8 cellular contexts compared by ENCODE assay signal in genomic region chr10:74177140-74177677, GRCh38. TPM values are rescaled to one million over a fixed set of nuclear protein-coding genes. Genes with fewer than 3 reads are reported as not detected.
DNase-seq lines count a peak whose midpoint lies in the region; ATAC-seq, FAIRE-seq and TF ChIP-seq lines count a peak whose summit lies in the region.

No MANE protein-coding gene starts in this region.

- H3K9me1 ChIP-seq in keratinocyte (ENCODE audit: control insufficient read depth, extremely low read depth, insufficient read depth, low read length), result no peaks in the 10 kb centered on the region

- H3K4me3 ChIP-seq in GM06990 (replicated peaks; ENCODE audit: low read depth, low read length) (peak overlapping the region; percentile 94), SU-DHL-6 (ENCODE audit: insufficient read depth, low read length, poor library complexity, severe bottlenecking) (peak overlapping the region; percentile 94), keratinocyte (ENCODE audit: control insufficient read depth in 2 of 3, extremely low read depth in 1 of 3, insufficient read depth in 2 of 3, low read depth in 1 of 3, low read length in 3 of 3) (peak overlapping the region; percentile 59 to 99 (median 86))

- dilution Hi-C loops in keratinocyte (cut with MboI; ENCODE audit: extremely low pct_ligation_motif_present, low sequenced_read_pairs), result no loop called here

- H3K9me3 Mint-ChIP-seq in brain, result no peaks in the 10 kb centered on the region

- H3K4me2 ChIP-seq in SU-DHL-6 (ENCODE audit: low read depth, low read length, poor library complexity, severe bottlenecking), result peak overlapping the region; percentile 70
- H3K4me2 ChIP-seq in keratinocyte (ENCODE audit: control insufficient read depth, extremely low read depth, insufficient read depth, low read depth, low read length), result peak overlapping the region; percentile 99

- H3K9me2 ChIP-seq in SU-DHL-6 (replicated peaks; ENCODE audit: insufficient read depth, low read length), result no peaks in the 10 kb centered on the region

- H2AFZ ChIP-seq in SU-DHL-6 (ENCODE audit: low read depth, low read length, severe bottlenecking), result peak overlapping the region; percentile 80
- H2AFZ ChIP-seq in keratinocyte (ENCODE audit: control insufficient read depth, low read length), result no peak overlapping the region

- H4K20me1 ChIP-seq in SU-DHL-6 (ENCODE audit: low read depth, low read length), result no peaks in the 10 kb centered on the region
- no peaks in the 10 kb centered on the region for H4K20me1 ChIP-seq in keratinocyte (ENCODE audit: control insufficient read depth, extremely low read depth, insufficient read depth, low read length)

- H3K36me3 Mint-ChIP-seq in brain, result no peaks in the 10 kb centered on the region

- H3K9ac ChIP-seq in SU-DHL-6 (ENCODE audit: low read length) (peak overlapping the region; percentile 85), keratinocyte (ENCODE audit: control insufficient read depth, extremely low read depth, insufficient read depth, low read length) (peak overlapping the region; percentile 99)

- peak overlapping the region; percentile 38 for H3K27ac ChIP-seq in SU-DHL-6 (ENCODE audit: low read depth, low read length)
- H3K27ac ChIP-seq in keratinocyte (ENCODE audit: control insufficient read depth, insufficient read depth, low read length), result peak overlapping the region; percentile 98

- H3K79me2 ChIP-seq in SU-DHL-6 (ENCODE audit: insufficient read depth, low read length) (peaks cover 39% of the 10 kb centered on the region), keratinocyte (ENCODE audit: control insufficient read depth, insufficient read depth, low read length) (peaks cover 54% of the 10 kb centered on the region)

- H3K27ac Mint-ChIP-seq in brain, result peak overlapping the region; percentile 96 to 98 (median 97)

- H3K27me3 ChIP-seq in GM06990 (replicated peaks; ENCODE audit: control insufficient read depth, insufficient read depth, low read length), result no peaks in the 10 kb centered on the region
- no peaks in the 10 kb centered on the region for H3K27me3 ChIP-seq in SU-DHL-6 (ENCODE audit: low read length)
- no peaks in the 10 kb centered on the region for H3K27me3 ChIP-seq in keratinocyte (ENCODE audit: control insufficient read depth, extremely low read depth, insufficient read depth, low read length)

- no peaks in the 10 kb centered on the region; the same call in 1 of the 2 replicates for H3K36me3 ChIP-seq in GM06990 (ENCODE audit: control insufficient read depth, insufficient read depth, low read length)
- no peaks in the 10 kb centered on the region for H3K36me3 ChIP-seq in SU-DHL-6 (ENCODE audit: low read length)
- H3K36me3 ChIP-seq in keratinocyte (ENCODE audit: control insufficient read depth in 2 of 2, extremely low read depth in 1 of 2, insufficient read depth in 2 of 2, low read length in 2 of 2), result peaks cover 0 to 3% of the 10 kb centered on the region in 2 experiments

- no peak for FAIRE-seq in keratinocyte (lab: Jason Lieb, UNC)

- peaks cover 48% of the 10 kb centered on the region for H3K4me1 Mint-ChIP-seq in brain

- ATAC-seq in HG03066 (IDR thresholded peaks at IDR 0.05; ENCODE audit: low read depth, unreplicated experiment), result peak; percentile 14
- ATAC-seq in HG03108 (IDR thresholded peaks at IDR 0.05; ENCODE audit: unreplicated experiment), result no peak

- H3K27me3 Mint-ChIP-seq in brain, result peaks cover 5% of the 10 kb centered on the region

- no peaks in the 10 kb centered on the region for H3K9me3 ChIP-seq in SU-DHL-6 (ENCODE audit: insufficient read depth, low read length)
- no peaks in the 10 kb centered on the region for H3K9me3 ChIP-seq in keratinocyte (ENCODE audit: control insufficient read depth, low read depth, low read length)

- H3K4me1 ChIP-seq in keratinocyte (ENCODE audit: control insufficient read depth, extremely low read depth, insufficient read depth, low read length), result peaks cover 31% of the 10 kb centered on the region

- no peak for TF ChIP-seq CTCF in GM06990 (IDR thresholded peaks at IDR 0.05; ENCODE audit: insufficient read depth, low read length, poor library complexity, severe bottlenecking)
- TF ChIP-seq CTCF in SU-DHL-6 (IDR thresholded peaks at IDR 0.05; ENCODE audit: insufficient read depth, low read length, poor library complexity, severe bottlenecking), result no peak
- no peak for TF ChIP-seq CTCF in brain (conservative IDR thresholded peaks at IDR 0.05)
- TF ChIP-seq CTCF in keratinocyte (optimal IDR thresholded peaks at IDR 0.05 in 1 of 3, IDR thresholded peaks at IDR 0.05 in 1 of 3, conservative IDR thresholded peaks at IDR 0.05 in 1 of 3; ENCODE audit: extremely low read depth in 1 of 3, insufficient read depth in 2 of 3, low read length in 3 of 3), result no peak

- peaks cover 34% of the 10 kb centered on the region for H3F3A ChIP-seq in SU-DHL-6 (ENCODE audit: insufficient read depth)

- no peak for DNase-seq in GM06990 (ENCODE audit: extremely low read depth, insufficient read length)
- no peak for DNase-seq in keratinocyte (ENCODE audit: low read depth, low spot score)
- DNase-seq in stimulated activated CD4-positive, alpha-beta T cell treated with anti-CD3 and anti-CD28 coated beads, Interleukin-1b, Interleukin-23, amount 100 ng/mL, for 4 hours (ENCODE audit: low read depth in 2 of 2), result peak; percentile 37 to 41
- DNase-seq in NCI-H1105 (lab: John Stamatoyannopoulos, UW), result no peak

- peak overlapping the region; percentile 93 to 97 (median 94) for H3K4me3 Mint-ChIP-seq in brain

RNA-seq across cellular contexts. Expression of gene ADK, which starts 26.2 kb away (rescaled TPM):
- polyA plus RNA-seq in brain (ENCODE audit: insufficient read depth, low read depth, low replicate concordance) (27.7 TPM), keratinocyte (73.0 to 139 TPM (median 92.6 TPM) in 3 replicates)
- 54.7 TPM for polyA plus RNA-seq in keratinocyte (2011; ENCODE audit: low read depth)
- 66.4 and 127 TPM in 2 replicates for polyA plus RNA-seq in keratinocyte (2011; cell fraction: cytosol; rRNA removed)
- 54.4 and 63.4 TPM in 2 replicates for polyA plus RNA-seq in keratinocyte (2011; cell fraction: nucleus; rRNA removed)
- 58.0 and 90.5 TPM in 2 replicates for polyA plus RNA-seq in keratinocyte (2012; ENCODE audit: low replicate concordance)
- 12.8 to 83.9 TPM (median 38.5 TPM) in 3 replicates for polyA minus RNA-seq in keratinocyte
- 43.5 TPM for polyA minus RNA-seq in keratinocyte (2011; cell fraction: cytosol; rRNA and poly(A)+ RNA removed)
- 34.0 and 74.5 TPM in 2 replicates for polyA minus RNA-seq in keratinocyte (2011; cell fraction: nucleus; rRNA and poly(A)+ RNA removed)

RNA-seq across cellular contexts. Expression of gene AP3M1, which starts 26.6 kb away (rescaled TPM):
- polyA plus RNA-seq in brain (ENCODE audit: insufficient read depth, low read depth, low replicate concordance) (23.6 TPM), keratinocyte (37.1 to 53.5 TPM (median 44.1 TPM) in 3 replicates)
- 17.4 TPM for polyA plus RNA-seq in keratinocyte (2011; ENCODE audit: low read depth)
- 26.7 and 58.2 TPM in 2 replicates for polyA plus RNA-seq in keratinocyte (2011; cell fraction: cytosol; rRNA removed)
- 46.9 and 58.5 TPM in 2 replicates for polyA plus RNA-seq in keratinocyte (2011; cell fraction: nucleus; rRNA removed)
- polyA plus RNA-seq in keratinocyte (2012; ENCODE audit: low replicate concordance), result 18.9 and 25.8 TPM in 2 replicates
- 16.7 to 59.7 TPM (median 35.2 TPM) in 3 replicates for polyA minus RNA-seq in keratinocyte
- 33.6 TPM for polyA minus RNA-seq in keratinocyte (2011; cell fraction: cytosol; rRNA and poly(A)+ RNA removed)
- polyA minus RNA-seq in keratinocyte (2011; cell fraction: nucleus; rRNA and poly(A)+ RNA removed), result 24.9 and 45.7 TPM in 2 replicates

Comparison
In these comparisons a context has a peak if more than half of its experiments do, and no peak if none do; other contexts are left out.
1. DNase-seq: peak in stimulated activated CD4-positive, alpha-beta T cell treated with anti-CD3 and anti-CD28 coated beads, Interleukin-1b, Interleukin-23, amount 100 ng/mL, for 4 hours (2 of 2); none in GM06990 (single experiment), keratinocyte (single experiment) and NCI-H1105 (single experiment).
2. Peak in every context shown above with its lines, with median percentiles within 50 percentile points of each other: H3K4me3 ChIP-seq.